Comparison of ENCODE assay signal across 18 cellular contexts in genomic region chr11:64144587-64145295, GRCh38.
"Had no signal": no experiment of that assay in that cellular context is flagged by ENCODE, and none has a peak within 500 bp of the region (broad histone marks: within the 10 kb centered on the region; RNA-seq: fewer than 3 reads in every experiment).

No MANE protein-coding gene starts in this region.

- H3K27ac Mint-ChIP-seq: activated B cell treated with CpG ODN at 0.5 μM for 24 hours; activated CD8-positive, alpha-beta T cell treated with anti-CD3 and anti-CD28 coated beads for 36 hours had no signal

- H3K4me3 Mint-ChIP-seq: activated B cell treated with CpG ODN at 0.5 μM for 24 hours; activated CD8-positive, alpha-beta T cell treated with anti-CD3 and anti-CD28 coated beads for 36 hours; activated T-cell treated with anti-CD3 and anti-CD28 coated beads, Interleukin-2, amount 50 U/mL, for 4 hours; stimulated activated naive B cell treated with anti-CD40 and anti-IgM and Interleukin-4, amounts not matched to agents 10 μg/mL and 1 μg/mL and 100 μg/mL, for 72 hours had no signal

- H3K36me3 ChIP-seq: left ventricle myocardium inferior, thyroid gland had no signal

- H3K27me3 Mint-ChIP-seq: activated B cell treated with CpG ODN at 0.5 μM for 24 hours; activated CD8-positive, alpha-beta T cell treated with anti-CD3 and anti-CD28 coated beads for 36 hours; stimulated activated naive B cell treated with anti-CD40 and anti-IgM and Interleukin-4, amounts not matched to agents 10 μg/mL and 1 μg/mL and 100 μg/mL, for 72 hours had no signal

- H3K4me3 ChIP-seq: esophagus squamous epithelium, left ventricle myocardium inferior, skin epidermis, thyroid gland had no signal

- H3K27me3 ChIP-seq: esophagus squamous epithelium, thyroid gland had no signal

- H3K27ac ChIP-seq: esophagus squamous epithelium, skin epidermis had no signal

- H3K9me3 ChIP-seq: esophagus squamous epithelium, left ventricle myocardium inferior, thyroid gland had no signal

- H3K9me3 Mint-ChIP-seq: activated B cell treated with CpG ODN at 0.5 μM for 24 hours; activated CD8-positive, alpha-beta T cell treated with anti-CD3 and anti-CD28 coated beads for 36 hours; activated naive CD4-positive, alpha-beta T cell treated with anti-CD3 and anti-CD28 coated beads, Interleukin-2, amount 50 U/mL, for 72 hours; activated T-cell treated with anti-CD3 and anti-CD28 coated beads, Interleukin-2, amount 50 U/mL, for 4 hours; naive B cell; stimulated activated naive B cell treated with anti-CD40 and anti-IgM and Interleukin-4, amounts not matched to agents 10 μg/mL and 1 μg/mL and 100 μg/mL, for 72 hours had no signal

- DNase-seq: activated B cell treated with CpG ODN at 0.5 μM for 24 hours; activated CD4-positive, alpha-beta T cell treated with anti-CD3 and anti-CD28 coated beads for 48 hours; activated CD8-positive, alpha-beta T cell treated with anti-CD3 and anti-CD28 coated beads for 36 hours; activated effector memory CD4-positive, alpha-beta T cell treated with Interleukin-2 at 50 U/mL for 16 hours; activated T-cell treated with anti-CD3 and anti-CD28 coated beads, Interleukin-2, amount 50 U/mL, for 4 hours; caudate nucleus; esophagus squamous epithelium; hypothalamus; kidney; left ventricle myocardium inferior; naive B cell; posterior cingulate gyrus; stimulated activated CD4-positive, alpha-beta T cell treated with anti-CD3 and anti-CD28 coated beads, Interleukin-15, amount 100 ng/mL, for 24 hours; stimulated activated CD4-positive, alpha-beta T cell treated with anti-CD3 and anti-CD28 coated beads, Interleukin-4, amount 100 ng/mL, for 1 hour; stimulated activated naive B cell treated with anti-CD40 and anti-IgM and Interleukin-4, amounts not matched to agents 10 μg/mL and 1 μg/mL and 100 μg/mL, for 72 hours; thyroid gland had no signal

- H3K36me3 Mint-ChIP-seq: activated naive CD4-positive, alpha-beta T cell treated with anti-CD3 and anti-CD28 coated beads, Interleukin-2, amount 50 U/mL, for 72 hours; naive B cell had no signal

- ATAC-seq: activated CD8-positive, alpha-beta T cell treated with anti-CD3 and anti-CD28 coated beads for 36 hours; activated naive CD4-positive, alpha-beta T cell treated with anti-CD3 and anti-CD28 coated beads, Interleukin-2, amount 50 U/mL, for 72 hours; activated T-cell treated with anti-CD3 and anti-CD28 coated beads, Interleukin-2, amount 50 U/mL, for 4 hours had no signal
